Comparison of ENCODE assay signal across 12 cellular contexts in the genomic region with DNA sequence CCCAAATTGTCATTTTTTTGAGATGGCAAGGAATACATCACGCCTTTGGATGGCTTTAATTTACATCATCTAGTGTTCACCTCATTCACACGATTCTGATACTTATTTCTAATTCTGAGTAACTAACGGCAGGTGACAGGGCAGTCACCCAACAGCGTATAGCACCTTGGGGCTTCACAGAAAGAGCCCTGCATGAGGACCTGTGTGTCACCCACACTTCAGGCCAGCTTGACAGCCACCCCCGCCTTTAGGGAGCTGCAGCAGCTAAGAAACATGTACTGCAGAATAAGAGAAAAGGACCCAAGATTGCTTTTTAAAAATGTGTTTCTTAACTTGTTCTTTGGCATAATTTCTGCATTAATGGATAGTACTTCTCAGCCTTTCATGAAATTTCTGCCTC.
DNase-seq lines count a peak whose midpoint lies in the region; ATAC-seq lines count a peak whose summit lies in the region.
"Had no signal": no experiment of that assay in that cellular context is flagged by ENCODE, and none has a peak within 500 bp of the region (broad histone marks: within the 10 kb centered on the region; RNA-seq: fewer than 3 reads in every experiment).

No MANE protein-coding gene starts in this region.

- peak overlapping the region; percentile 22 for H3K27ac ChIP-seq in layer of hippocampus (ENCODE audit: low read depth, low read length)
- H3K27ac ChIP-seq: breast epithelium, SJCRH30, uterus had no signal

- no peaks in the 10 kb centered on the region for H3K27me3 Mint-ChIP-seq in stimulated activated naive CD8-positive, alpha-beta T cell treated with anti-CD3 and anti-CD28 coated beads, Interleukin-15, Interleukin-2, amounts not matched to agents 100 ng/mL and 50 ng/mL, for 24 hours
- no peaks in the 10 kb centered on the region for H3K27me3 Mint-ChIP-seq in activated T-cell treated with anti-CD3 and anti-CD28 coated beads, Interleukin-2, amount 50 U/mL, for 4 hours (ENCODE audit: low read depth)

- H3K36me3 Mint-ChIP-seq in stimulated activated naive CD8-positive, alpha-beta T cell treated with anti-CD3 and anti-CD28 coated beads, Interleukin-15, Interleukin-2, amounts not matched to agents 100 ng/mL and 50 ng/mL, for 24 hours (ENCODE audit: low read depth), result peaks cover 25% of the 10 kb centered on the region
- peaks cover 14% of the 10 kb centered on the region for H3K36me3 Mint-ChIP-seq in activated T-cell treated with anti-CD3 and anti-CD28 coated beads, Interleukin-2, amount 50 U/mL, for 4 hours (ENCODE audit: insufficient read depth)

- DNase-seq in stimulated activated naive CD8-positive, alpha-beta T cell treated with anti-CD3 and anti-CD28 coated beads, Interleukin-15, Interleukin-2, amounts not matched to agents 100 U/mL and 50 U/mL, for 24 hours, result no peak
- DNase-seq in activated T-cell treated with anti-CD3 and anti-CD28 coated beads, Interleukin-2, amount 50 U/mL, for 4 hours, result peak; percentile 15
- no peak for DNase-seq in OCI-M2 (lab: John Stamatoyannopoulos, UW; ENCODE audit: unreplicated experiment)
- no peak for DNase-seq in NCI-H1436 treated with DMSO at 0.1 percent for 48 hours (lab: John Stamatoyannopoulos, UW)
- no peak for DNase-seq in hippocampal formation (lab: John Stamatoyannopoulos, UW)
- DNase-seq: GDM1, SJCRH30, uterus had no signal

- H3K4me3 Mint-ChIP-seq in stimulated activated naive CD8-positive, alpha-beta T cell treated with anti-CD3 and anti-CD28 coated beads, Interleukin-15, Interleukin-2, amounts not matched to agents 100 ng/mL and 50 ng/mL, for 24 hours, result no peak overlapping the region
- H3K4me3 Mint-ChIP-seq in activated T-cell treated with anti-CD3 and anti-CD28 coated beads, Interleukin-2, amount 50 U/mL, for 4 hours, result peak overlapping the region; percentile 21

- peaks cover 62% of the 10 kb centered on the region for H3K4me1 Mint-ChIP-seq in stimulated activated naive CD8-positive, alpha-beta T cell treated with anti-CD3 and anti-CD28 coated beads, Interleukin-15, Interleukin-2, amounts not matched to agents 100 ng/mL and 50 ng/mL, for 24 hours (ENCODE audit: low read depth)
- peaks cover 58% of the 10 kb centered on the region for H3K4me1 Mint-ChIP-seq in activated T-cell treated with anti-CD3 and anti-CD28 coated beads, Interleukin-2, amount 50 U/mL, for 4 hours (ENCODE audit: low read depth)

- no peak for ATAC-seq in stimulated activated naive CD8-positive, alpha-beta T cell treated with anti-CD3 and anti-CD28 coated beads, Interleukin-15, Interleukin-2, amounts not matched to agents 100 U/mL and 50 U/mL, for 24 hours
- ATAC-seq in activated T-cell treated with anti-CD3 and anti-CD28 coated beads, Interleukin-2, amount 50 U/mL, for 4 hours, result peak; percentile 63 to 66
- no peak for ATAC-seq in HG03460 (IDR thresholded peaks at IDR 0.05; ENCODE audit: unreplicated experiment)

- H3K27ac Mint-ChIP-seq in stimulated activated naive CD8-positive, alpha-beta T cell treated with anti-CD3 and anti-CD28 coated beads, Interleukin-15, Interleukin-2, amounts not matched to agents 100 ng/mL and 50 ng/mL, for 24 hours, result peak overlapping the region; percentile 49

- no peaks in the 10 kb centered on the region for H3K27me3 ChIP-seq in layer of hippocampus (ENCODE audit: control insufficient read depth, insufficient read depth, low read length)
- H3K27me3 ChIP-seq: breast epithelium, SJCRH30, uterus had no signal

- H3K9me3 Mint-ChIP-seq in stimulated activated naive CD8-positive, alpha-beta T cell treated with anti-CD3 and anti-CD28 coated beads, Interleukin-15, Interleukin-2, amounts not matched to agents 100 ng/mL and 50 ng/mL, for 24 hours, result peaks cover 16% of the 10 kb centered on the region
- H3K9me3 Mint-ChIP-seq in activated T-cell treated with anti-CD3 and anti-CD28 coated beads, Interleukin-2, amount 50 U/mL, for 4 hours, result peaks cover 3% of the 10 kb centered on the region

Comparison
In these comparisons a context has a peak if more than half of its experiments do, and no peak if none do; other contexts are left out.
1. ATAC-seq: peak in activated T-cell treated with anti-CD3 and anti-CD28 coated beads, Interleukin-2, amount 50 U/mL, for 4 hours (2 of 2); none in stimulated activated naive CD8-positive, alpha-beta T cell treated with anti-CD3 and anti-CD28 coated beads, Interleukin-15, Interleukin-2, amounts not matched to agents 100 U/mL and 50 U/mL, for 24 hours (single experiment) and HG03460 (single experiment).